In the genomic region with DNA sequence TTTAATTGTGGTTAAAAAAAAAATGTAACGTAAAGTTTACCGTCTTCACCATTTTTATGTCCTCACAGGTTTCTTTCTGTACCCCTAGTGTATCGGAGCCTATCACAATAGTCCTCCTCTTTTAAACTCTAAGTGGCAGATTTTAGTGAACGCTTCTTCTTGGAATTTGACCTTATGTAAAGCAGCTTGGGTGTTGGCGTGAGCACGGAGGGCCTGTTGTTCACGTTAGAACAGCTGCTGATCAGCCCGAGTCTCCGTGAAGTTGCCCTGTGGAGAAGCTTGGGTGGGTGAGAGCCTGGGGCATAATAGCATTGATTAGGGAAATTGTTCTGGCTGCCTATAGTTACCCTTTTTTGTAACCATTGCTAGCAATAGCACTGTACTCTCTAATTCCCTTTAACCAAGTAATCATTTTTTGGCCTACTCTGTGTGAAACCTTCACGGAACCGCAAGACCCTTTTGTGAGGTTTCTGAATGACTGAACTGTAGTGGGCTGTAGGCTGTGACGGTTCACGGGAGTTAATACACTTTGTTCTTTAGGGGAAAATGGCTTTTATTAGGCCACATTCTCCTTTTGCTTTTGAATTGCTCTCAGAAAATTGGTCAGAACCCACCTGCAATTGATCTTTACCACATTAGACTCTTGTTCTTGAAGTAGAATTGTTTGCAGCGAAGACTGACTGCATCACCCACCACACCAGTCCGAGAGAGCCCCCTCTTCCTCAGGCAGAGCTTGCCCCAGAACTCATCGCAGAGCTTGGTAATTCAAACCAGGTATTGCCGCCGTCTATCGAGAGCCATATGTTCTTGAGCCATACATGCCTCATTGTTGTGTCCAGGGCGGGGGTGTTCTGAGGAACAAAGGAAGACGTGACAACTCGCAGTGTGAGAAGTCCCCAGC, we compare ENCODE assay signal across 10 cellular contexts.
DNase-seq lines count a peak whose midpoint lies in the region; ATAC-seq and TF ChIP-seq lines count a peak whose summit lies in the region.
"Had no signal": no experiment of that assay in that cellular context is flagged by ENCODE, and none has a peak within 500 bp of the region (broad histone marks: within the 10 kb centered on the region; RNA-seq: fewer than 3 reads in every experiment).

No MANE protein-coding gene starts in this region.

- H3K36me3 ChIP-seq in endodermal cell (ENCODE audit: control insufficient read depth, insufficient read depth, low read length), result peaks cover 44% of the 10 kb centered on the region

- H3K4me3 Mint-ChIP-seq in endodermal cell, result no peak overlapping the region

- H3K9me3 Mint-ChIP-seq in endodermal cell, result no peaks in the 10 kb centered on the region

- peaks cover 3% of the 10 kb centered on the region for H3K4me1 ChIP-seq in endodermal cell (ENCODE audit: control insufficient read depth, insufficient read depth, low read length)

- H3K9me3 ChIP-seq in endodermal cell (ENCODE audit: control insufficient read depth, low read length), result no peaks in the 10 kb centered on the region

- no peak overlapping the region for H3K9ac ChIP-seq in endodermal cell (ENCODE audit: extremely low read depth, low read length, poor library complexity, severe bottlenecking)

- DNase-seq in GM10266 (ENCODE audit: extremely low spot score) (peak; percentile 60), endodermal cell (no peak), NCI-H1417 treated with DMSO at 0.1 percent for 48 hours (lab: John Stamatoyannopoulos, UW) (no peak), occipital lobe (lab: John Stamatoyannopoulos, UW) (no peak), DMS153 treated with DMSO at 0.1 percent for 48 hours (lab: John Stamatoyannopoulos, UW; ENCODE audit: unreplicated experiment) (no peak), NCI-H1930 (lab: John Stamatoyannopoulos, UW) (no peak)
- DNase-seq: head of caudate nucleus had no signal

- H3K27me3 Mint-ChIP-seq in endodermal cell (ENCODE audit: insufficient read depth), result no peaks in the 10 kb centered on the region

- peak; percentile 69 for ATAC-seq in GM21390 (IDR thresholded peaks at IDR 0.05; ENCODE audit: unreplicated experiment)
- ATAC-seq in HG03575 (IDR thresholded peaks at IDR 0.05; ENCODE audit: extremely low read depth, insufficient number of reproducible peaks, low FRiP score, unreplicated experiment), result peak; percentile 85

- H3K27me3 ChIP-seq in endodermal cell (ENCODE audit: control insufficient read depth, insufficient read depth, low read length, poor library complexity, severe bottlenecking), result no peaks in the 10 kb centered on the region

- peaks cover 35% of the 10 kb centered on the region for H3K36me3 Mint-ChIP-seq in endodermal cell (ENCODE audit: low read depth)

- no peak overlapping the region for H3K4me3 ChIP-seq in endodermal cell (ENCODE audit: low read length)
- H3K4me3 ChIP-seq: skin epidermis had no signal

- H3K27ac ChIP-seq in endodermal cell (ENCODE audit: low read depth, low read length), result peak overlapping the region; percentile 59

- 86 to 94% methylated on average over 18 to 22 of the region's 22 CpGs for WGBS in endodermal cell (ENCODE audit: insufficient coverage in 1 of 2, insufficient read length in 1 of 2), 2 experiments

- no peak overlapping the region for H3K27ac Mint-ChIP-seq in endodermal cell

- H3K4me1 Mint-ChIP-seq in endodermal cell, result peaks cover 35% of the 10 kb centered on the region

- TF ChIP-seq CTCF in GM10266 (IDR thresholded peaks at IDR 0.05; ENCODE audit: control insufficient read depth, insufficient read depth, low read depth, missing control alignments) (no peak), endodermal cell (conservative IDR thresholded peaks at IDR 0.05) (no peak)
